Comparison of ENCODE assay signal across 9 cellular contexts in genomic region chr12:51879102-51879501, GRCh38. TPM values are rescaled to one million over a fixed set of nuclear protein-coding genes. Genes with fewer than 3 reads are reported as not detected.
"Had no signal": no experiment of that assay in that cellular context is flagged by ENCODE, and none has a peak within 500 bp of the region (broad histone marks: within the 10 kb centered on the region; RNA-seq: fewer than 3 reads in every experiment).

No MANE protein-coding gene starts in this region.

- H3K9me3 Mint-ChIP-seq: H9 had no signal

- H3K4me3 ChIP-seq: GM23248 had no signal

- FAIRE-seq: HTR-8/SVneo had no signal

- H3K9ac ChIP-seq: GM23248 had no signal

- H3K4me3 Mint-ChIP-seq: H9 had no signal

- H2AFZ ChIP-seq: GM23248 had no signal

- H3K27ac ChIP-seq: GM23248 had no signal

- DNase-seq: GM23248, GOT3, H9, HCEC 1CT, IMR-90, KBM-7 had no signal

RNA-seq across cellular contexts. Expression of gene ANKRD33, which starts 8.8 kb away (rescaled TPM):
- total RNA-seq: GM23248, H4, HT-29 had no signal
- polyA plus RNA-seq: GM23248 had no signal

RNA-seq across cellular contexts. Expression of gene ACVRL1, which starts 28.2 kb away (rescaled TPM):
- total RNA-seq: H9, HT-29 had no signal

RNA-seq across cellular contexts. Expression of gene FIGNL2, which starts 30.6 kb away (rescaled TPM):
- total RNA-seq: H4, HT-29 had no signal
